In genomic region chr10:44853796-44854195, GRCh38 we compare ENCODE assay signal across 1 cellular context.
TF ChIP-seq lines count a peak whose summit lies in the region.

No MANE protein-coding gene starts in this region.

TF ChIP-seq in IMR-90, 13 proteins besides CTCF, POLR2A, EP300 and RAD21:
- TF ChIP-seq USF2 (IDR thresholded peaks at IDR 0.05; ENCODE audit: low read depth, low read length), result no peak
- TF ChIP-seq ELK1 (IDR thresholded peaks at IDR 0.05; ENCODE audit: borderline replicate concordance, low read depth, low read length), result no peak
- TF ChIP-seq RCOR1 (IDR thresholded peaks at IDR 0.05; ENCODE audit: insufficient replicate concordance, low read length), result no peak
- TF ChIP-seq MAFK (IDR thresholded peaks at IDR 0.05; ENCODE audit: low read depth, low read length), result no peak
- TF ChIP-seq RFX5 (IDR thresholded peaks at IDR 0.05; ENCODE audit: low read depth, low read length), result no peak
